7 cellular contexts compared by ENCODE assay signal in genomic region chr14:72516936-72517408, GRCh38.
DNase-seq lines count a peak whose midpoint lies in the region; ATAC-seq, FAIRE-seq and TF ChIP-seq lines count a peak whose summit lies in the region.

No MANE protein-coding gene starts in this region.

- peak; percentile 87 for TF ChIP-seq CTCF in GM06990 (IDR thresholded peaks at IDR 0.05; ENCODE audit: insufficient read depth, low read length, poor library complexity, severe bottlenecking)

- no peaks in the 10 kb centered on the region for H3K27me3 ChIP-seq in GM06990 (replicated peaks; ENCODE audit: control insufficient read depth, insufficient read depth, low read length)

- ATAC-seq in GM18511 (IDR thresholded peaks at IDR 0.05; ENCODE audit: unreplicated experiment): no peak

- H3K4me3 ChIP-seq in GM06990 (replicated peaks; ENCODE audit: low read depth, low read length): no peak overlapping the region

- FAIRE-seq in islet of Langerhans (lab: Jason Lieb, UNC): peak; percentile 27

- H3K36me3 ChIP-seq in GM06990 (ENCODE audit: control insufficient read depth, insufficient read depth, low read length): no peaks in the 10 kb centered on the region; the same call in 1 of the 2 replicates

- DNase-seq in GM06990 (ENCODE audit: extremely low read depth, insufficient read length): peak; percentile 69
- peak; percentile 6 for DNase-seq in NCI-H1048 (lab: John Stamatoyannopoulos, UW)
- peak; percentile 60 for DNase-seq in UCSD-AML1 (lab: John Stamatoyannopoulos, UW; ENCODE audit: unreplicated experiment)
- peak; percentile 57 for DNase-seq in brain pericyte (ENCODE audit: low read depth, low spot score)
- DNase-seq in stimulated activated CD4-positive, alpha-beta T cell treated with anti-CD3 and anti-CD28 coated beads, Interleukin-1b, Interleukin-23, amount 100 ng/mL, for 24 hours (ENCODE audit: low read depth in 4 of 4, low spot score in 1 of 4): peak; percentile 40 to 49 (median 42)

Comparison
In these comparisons a context has a peak if more than half of its experiments do, and no peak if none do; other contexts are left out.
1. DNase-seq: peak in every context shown above with its lines; median percentile 69 in GM06990; 60 in UCSD-AML1; 57 in brain pericyte; 42 in stimulated activated CD4-positive, alpha-beta T cell treated with anti-CD3 and anti-CD28 coated beads, Interleukin-1b, Interleukin-23, amount 100 ng/mL, for 24 hours; 6 in NCI-H1048.